1 cellular context compared by ENCODE assay signal in genomic region chr10:119786117-119786769, GRCh38.
TF ChIP-seq lines count a peak whose summit lies in the region.

No MANE protein-coding gene starts in this region.

TF ChIP-seq in K562, 482 proteins besides CTCF, POLR2A, EP300 and RAD21 (continued from another document):
- TF ChIP-seq CREM (IDR thresholded peaks at IDR 0.05; ENCODE audit: low read depth) (0 out of 2 replicates have a peak, but pooled peaks have one; percentile 25), HEY1 (CRISPR knock-in tag; IDR thresholded peaks at IDR 0.05; ENCODE audit: borderline replicate concordance) (0 out of 2 replicates have a peak, but pooled peaks have one; percentile 23), SOX6 (IDR thresholded peaks at IDR 0.05) (peak; percentile 92), SMARCE1 (IDR thresholded peaks at IDR 0.05) (peak; percentile 64; the same call in 1 of the 2 replicates), LEF1 (IDR thresholded peaks at IDR 0.05) (peak; percentile 44; the same call in 1 of the 2 replicates), HMG20B (CRISPR knock-in tag; IDR thresholded peaks at IDR 0.05) (no peak), FOXK2 (conservative IDR thresholded peaks at IDR 0.05 in 1 of 2, IDR thresholded peaks at IDR 0.05 in 1 of 2; ENCODE audit: low read depth in 2 of 2) (peak; percentile 29 to 62; a peak in 1 of 4 replicates), JUND (IDR thresholded peaks at IDR 0.05; ENCODE audit: borderline replicate concordance, low read depth, low read length) (peak; percentile 4; the same call in 1 of the 2 replicates), JUND (tag; IDR thresholded peaks at IDR 0.05; ENCODE audit: borderline replicate concordance, low read depth, low read length) (peak; percentile 19; the same call in 1 of the 3 replicates), FOXJ2 (tag; IDR thresholded peaks at IDR 0.05) (0 out of 2 replicates have a peak, but pooled peaks have one; percentile 26), SMARCA4 (IDR thresholded peaks at IDR 0.05) (peak; percentile 27; the same call in 1 of the 2 replicates), ARID1B (IDR thresholded peaks at IDR 0.05) (peak; percentile 42; the same call in 1 of the 2 replicates), CEBPG (CRISPR knock-in tag; IDR thresholded peaks at IDR 0.05) (0 out of 2 replicates have a peak, but pooled peaks have one; percentile 26), CEBPG (tag; conservative IDR thresholded peaks at IDR 0.05 in 1 of 2, IDR thresholded peaks at IDR 0.05 in 1 of 2) (peak; percentile 34 to 71; a peak in 2 of 4 replicates), GATAD2B (IDR thresholded peaks at IDR 0.05; ENCODE audit: borderline replicate concordance) (no peak), FOXA3 (CRISPR knock-in tag; conservative IDR thresholded peaks at IDR 0.05 in 1 of 2, IDR thresholded peaks at IDR 0.05 in 1 of 2) (peak in 1 of 2 experiments; percentile 62; a peak in 2 of 4 replicates), BHLHE40 (IDR thresholded peaks at IDR 0.05; ENCODE audit: low read length) (peak; percentile 75), ELK1 (CRISPR knock-in tag; IDR thresholded peaks at IDR 0.05) (no peak), PHTF2 (CRISPR knock-in tag; IDR thresholded peaks at IDR 0.05) (no peak), SPI1 (IDR thresholded peaks at IDR 0.05; ENCODE audit: borderline replicate concordance, low read depth, low read length) (peak; percentile 86; the same call in 1 of the 2 replicates), ESRRA (IDR thresholded peaks at IDR 0.05; ENCODE audit: borderline replicate concordance, low read depth) (peak; percentile 87; the same call in 1 of the 2 replicates), CTBP1 (IDR thresholded peaks at IDR 0.05; ENCODE audit: borderline replicate concordance) (peak; percentile 30; the same call in 1 of the 2 replicates), CXXC5 (CRISPR knock-in tag; IDR thresholded peaks at IDR 0.05) (peak; percentile 34; the same call in 1 of the 2 replicates), ZNF41 (CRISPR knock-in tag; conservative IDR thresholded peaks at IDR 0.05) (no peak), RCOR1 (IDR thresholded peaks at IDR 0.05; ENCODE audit: borderline replicate concordance in 1 of 2, low read depth in 2 of 2, low read length in 2 of 2) (peak in 1 of 2 experiments; percentile 60; a peak in 1 of 4 replicates)
- TF ChIP-seq, protein P1, sequence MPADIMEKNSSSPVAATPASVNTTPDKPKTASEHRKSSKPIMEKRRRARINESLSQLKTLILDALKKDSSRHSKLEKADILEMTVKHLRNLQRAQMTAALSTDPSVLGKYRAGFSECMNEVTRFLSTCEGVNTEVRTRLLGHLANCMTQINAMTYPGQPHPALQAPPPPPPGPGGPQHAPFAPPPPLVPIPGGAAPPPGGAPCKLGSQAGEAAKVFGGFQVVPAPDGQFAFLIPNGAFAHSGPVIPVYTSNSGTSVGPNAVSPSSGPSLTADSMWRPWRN (IDR thresholded peaks at IDR 0.05; ENCODE audit: low read depth): peak; percentile 94
- TF ChIP-seq, protein P2, sequence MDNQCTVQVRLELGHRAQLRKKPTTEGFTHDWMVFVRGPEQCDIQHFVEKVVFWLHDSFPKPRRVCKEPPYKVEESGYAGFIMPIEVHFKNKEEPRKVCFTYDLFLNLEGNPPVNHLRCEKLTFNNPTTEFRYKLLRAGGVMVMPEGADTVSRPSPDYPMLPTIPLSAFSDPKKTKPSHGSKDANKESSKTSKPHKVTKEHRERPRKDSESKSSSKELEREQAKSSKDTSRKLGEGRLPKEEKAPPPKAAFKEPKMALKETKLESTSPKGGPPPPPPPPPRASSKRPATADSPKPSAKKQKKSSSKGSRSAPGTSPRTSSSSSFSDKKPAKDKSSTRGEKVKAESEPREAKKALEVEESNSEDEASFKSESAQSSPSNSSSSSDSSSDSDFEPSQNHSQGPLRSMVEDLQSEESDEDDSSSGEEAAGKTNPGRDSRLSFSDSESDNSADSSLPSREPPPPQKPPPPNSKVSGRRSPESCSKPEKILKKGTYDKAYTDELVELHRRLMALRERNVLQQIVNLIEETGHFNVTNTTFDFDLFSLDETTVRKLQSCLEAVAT (IDR thresholded peaks at IDR 0.05): peak in 1 of 2 experiments; percentile 53; a peak in 1 of 4 replicates
- TF ChIP-seq, protein P3, sequence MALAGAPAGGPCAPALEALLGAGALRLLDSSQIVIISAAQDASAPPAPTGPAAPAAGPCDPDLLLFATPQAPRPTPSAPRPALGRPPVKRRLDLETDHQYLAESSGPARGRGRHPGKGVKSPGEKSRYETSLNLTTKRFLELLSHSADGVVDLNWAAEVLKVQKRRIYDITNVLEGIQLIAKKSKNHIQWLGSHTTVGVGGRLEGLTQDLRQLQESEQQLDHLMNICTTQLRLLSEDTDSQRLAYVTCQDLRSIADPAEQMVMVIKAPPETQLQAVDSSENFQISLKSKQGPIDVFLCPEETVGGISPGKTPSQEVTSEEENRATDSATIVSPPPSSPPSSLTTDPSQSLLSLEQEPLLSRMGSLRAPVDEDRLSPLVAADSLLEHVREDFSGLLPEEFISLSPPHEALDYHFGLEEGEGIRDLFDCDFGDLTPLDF (CRISPR knock-in tag; IDR thresholded peaks at IDR 0.05): no peak
